12 cellular contexts compared by ENCODE assay signal in genomic region chr9:110081395-110081794, GRCh38.
DNase-seq lines count a peak whose midpoint lies in the region; ATAC-seq and TF ChIP-seq lines count a peak whose summit lies in the region.
"Had no signal": no experiment of that assay in that cellular context is flagged by ENCODE, and none has a peak within 500 bp of the region (broad histone marks: within the 10 kb centered on the region; RNA-seq: fewer than 3 reads in every experiment).

No MANE protein-coding gene starts in this region.

- H3K4me2 ChIP-seq in GM23338 (no peak overlapping the region), skeletal muscle satellite cell (ENCODE audit: low read length) (no peak overlapping the region)
- H3K4me2 ChIP-seq: neural progenitor cell had no signal

- no peak overlapping the region for H3K4me3 ChIP-seq in GM23338
- peak overlapping the region; percentile 27 for H3K4me3 ChIP-seq in left ventricle myocardium inferior
- H3K4me3 ChIP-seq in skeletal muscle satellite cell (ENCODE audit: low read length), result no peak overlapping the region
- H3K4me3 ChIP-seq: neural progenitor cell had no signal

- H3K27ac Mint-ChIP-seq in GM23338, result peak overlapping the region; percentile 76
- H3K27ac Mint-ChIP-seq in activated T-helper 1 cell treated with anti-CD3 and anti-CD28 coated beads, Interleukin-12 subunit alpha, Interleukin-12 subunit beta, Interleukin-2, Interleukin-4 antibody, amounts not matched to agents 30 ng/mL and 10 ng/mL and 1 ng/mL, durations not matched to agents 14 hours and 24 hours and 36 hours, result peak overlapping the region; percentile 55
- H3K27ac Mint-ChIP-seq: neural progenitor cell had no signal

- H3K36me3 ChIP-seq in GM23338 (ENCODE audit: insufficient read depth), result no peaks in the 10 kb centered on the region
- H3K36me3 ChIP-seq in left ventricle myocardium inferior, result no peaks in the 10 kb centered on the region
- peaks cover 6% of the 10 kb centered on the region for H3K36me3 ChIP-seq in skeletal muscle satellite cell (ENCODE audit: insufficient read depth, low read length)
- H3K36me3 ChIP-seq: neural progenitor cell had no signal

- H3K79me2 ChIP-seq in GM23338 (replicated peaks; ENCODE audit: insufficient read depth), result peaks cover 94% of the 10 kb centered on the region

- H3K27ac ChIP-seq in GM23338 (ENCODE audit: low read depth) (0 out of 2 replicates have a peak overlapping the region, but pooled peaks have one; percentile 22), left ventricle myocardium inferior (replicated peaks) (peak overlapping the region; percentile 88)
- H3K27ac ChIP-seq: epithelial cell of prostate, neural progenitor cell had no signal

- no peaks in the 10 kb centered on the region; the same call in 1 of the 3 replicates for H3K9me3 Mint-ChIP-seq in GM23338
- no peaks in the 10 kb centered on the region for H3K9me3 Mint-ChIP-seq in activated T-helper 1 cell treated with anti-CD3 and anti-CD28 coated beads, Interleukin-12 subunit alpha, Interleukin-12 subunit beta, Interleukin-2, Interleukin-4 antibody, amounts not matched to agents 30 ng/mL and 10 ng/mL and 1 ng/mL, durations not matched to agents 14 hours and 24 hours and 36 hours

- no peak overlapping the region for H2AFZ ChIP-seq in GM23338
- H2AFZ ChIP-seq: neural progenitor cell had no signal

- DNase-seq in GM23338 (ENCODE audit: low spot score) (no peak), left ventricle myocardium inferior (no peak), GM20000 (ENCODE audit: low spot score) (no peak), retina (no peak)
- no peak for DNase-seq in activated T-helper 1 cell treated with anti-CD3 and anti-CD28 coated beads, Interleukin-12 subunit alpha, Interleukin-12 subunit beta, Interleukin-2, Interleukin-4 antibody, amounts not matched to agents 30 ng/mL and 10 ng/mL and 1 ng/mL, durations not matched to agents 14 hours and 24 hours and 36 hours (ENCODE audit: low spot score)
- DNase-seq: activated T-cell treated with anti-CD3 and anti-CD28 coated beads, Interleukin-2, amount 50 U/mL, for 1 hour; NCI-H1694 had no signal

- TF ChIP-seq CTCF in GM23338 (conservative IDR thresholded peaks at IDR 0.05; ENCODE audit: low read depth in 2 of 2), result no peak
- TF ChIP-seq CTCF in left ventricle myocardium inferior (IDR thresholded peaks at IDR 0.05; ENCODE audit: borderline replicate concordance), result no peak
- no peak for TF ChIP-seq CTCF in GM20000 (IDR thresholded peaks at IDR 0.05; ENCODE audit: extremely low read depth, missing control alignments)

- no peaks in the 10 kb centered on the region for H3K27me3 ChIP-seq in GM23338 (ENCODE audit: insufficient read depth)
- H3K27me3 ChIP-seq in left ventricle myocardium inferior (ENCODE audit: low read depth), result no peaks in the 10 kb centered on the region
- H3K27me3 ChIP-seq in skeletal muscle satellite cell (ENCODE audit: control insufficient read depth, insufficient read depth, low read length), result no peaks in the 10 kb centered on the region
- H3K27me3 ChIP-seq: neural progenitor cell had no signal

- H3K9ac ChIP-seq in skeletal muscle satellite cell (ENCODE audit: low read depth, low read length), result peak overlapping the region; percentile 10
- H3K9ac ChIP-seq: neural progenitor cell had no signal

- peaks cover 7% of the 10 kb centered on the region for H4K20me1 ChIP-seq in GM23338 (replicated peaks; ENCODE audit: insufficient read depth)

- peaks cover 2% of the 10 kb centered on the region for H3K27me3 Mint-ChIP-seq in GM23338 (ENCODE audit: insufficient read depth, low read depth, poor library complexity)
- no peaks in the 10 kb centered on the region for H3K27me3 Mint-ChIP-seq in activated T-helper 1 cell treated with anti-CD3 and anti-CD28 coated beads, Interleukin-12 subunit alpha, Interleukin-12 subunit beta, Interleukin-2, Interleukin-4 antibody, amounts not matched to agents 30 ng/mL and 10 ng/mL and 1 ng/mL, durations not matched to agents 14 hours and 24 hours and 36 hours (ENCODE audit: insufficient read depth)

- peaks cover 7% of the 10 kb centered on the region for H3K9me2 ChIP-seq in GM23338 (ENCODE audit: insufficient read depth)

- H3K4me1 ChIP-seq in GM23338 (ENCODE audit: insufficient read depth) (peaks cover 4% of the 10 kb centered on the region), left ventricle myocardium inferior (peaks cover 88% of the 10 kb centered on the region), skeletal muscle satellite cell (ENCODE audit: control insufficient read depth, insufficient read depth, low read length) (peaks cover 34% of the 10 kb centered on the region)
- H3K4me1 ChIP-seq: neural progenitor cell had no signal

- H3K9me3 ChIP-seq in left ventricle myocardium inferior (replicated peaks) (no peaks in the 10 kb centered on the region), skeletal muscle satellite cell (replicated peaks; ENCODE audit: low read length) (no peaks in the 10 kb centered on the region)

- peak; percentile 45 for ATAC-seq in GM23338
- ATAC-seq in HG03135 (IDR thresholded peaks at IDR 0.05; ENCODE audit: unreplicated experiment), result no peak
- ATAC-seq in GM21390 (IDR thresholded peaks at IDR 0.05; ENCODE audit: unreplicated experiment), result no peak

- no peaks in the 10 kb centered on the region; the same call in 1 of the 3 replicates for H3K36me3 Mint-ChIP-seq in GM23338 (ENCODE audit: low read depth)
- peaks cover 25% of the 10 kb centered on the region for H3K36me3 Mint-ChIP-seq in activated T-helper 1 cell treated with anti-CD3 and anti-CD28 coated beads, Interleukin-12 subunit alpha, Interleukin-12 subunit beta, Interleukin-2, Interleukin-4 antibody, amounts not matched to agents 30 ng/mL and 10 ng/mL and 1 ng/mL, durations not matched to agents 14 hours and 24 hours and 36 hours (ENCODE audit: low read depth)

- H3K4me3 Mint-ChIP-seq in GM23338, result no peak overlapping the region
- peak overlapping the region; percentile 52 for H3K4me3 Mint-ChIP-seq in activated T-helper 1 cell treated with anti-CD3 and anti-CD28 coated beads, Interleukin-12 subunit alpha, Interleukin-12 subunit beta, Interleukin-2, Interleukin-4 antibody, amounts not matched to agents 30 ng/mL and 10 ng/mL and 1 ng/mL, durations not matched to agents 14 hours and 24 hours and 36 hours
- H3K4me3 Mint-ChIP-seq: neural progenitor cell had no signal

- intact Hi-C loops in activated T-helper 1 cell treated with anti-CD3 and anti-CD28 coated beads, Interleukin-12 subunit alpha, Interleukin-12 subunit beta, Interleukin-2, Interleukin-4 antibody, amounts not matched to agents 30 ng/mL and 10 ng/mL and 1 ng/mL, durations not matched to agents 14 hours and 24 hours and 36 hours (cut with micrococcal nuclease), result no loop called here
- intact Hi-C loops in left ventricle myocardium inferior (cut with micrococcal nuclease), result no loop called here

- H3F3A ChIP-seq in GM23338 (replicated peaks; ENCODE audit: low read depth), result no peaks in the 10 kb centered on the region

- H3K4me1 Mint-ChIP-seq in GM23338, result peaks cover 20% of the 10 kb centered on the region
- H3K4me1 Mint-ChIP-seq in activated T-helper 1 cell treated with anti-CD3 and anti-CD28 coated beads, Interleukin-12 subunit alpha, Interleukin-12 subunit beta, Interleukin-2, Interleukin-4 antibody, amounts not matched to agents 30 ng/mL and 10 ng/mL and 1 ng/mL, durations not matched to agents 14 hours and 24 hours and 36 hours (ENCODE audit: low read depth), result peaks cover 45% of the 10 kb centered on the region

TF ChIP-seq in GM23338, 12 proteins besides CTCF, POLR2A, EP300 and RAD21 (continues in another document):
- TF ChIP-seq ZNF114 (CRISPR knock-in tag; IDR thresholded peaks at IDR 0.05) (no peak), STAT1 (IDR thresholded peaks at IDR 0.05; ENCODE audit: unreplicated experiment) (no peak)
- TF ChIP-seq, protein P1, sequence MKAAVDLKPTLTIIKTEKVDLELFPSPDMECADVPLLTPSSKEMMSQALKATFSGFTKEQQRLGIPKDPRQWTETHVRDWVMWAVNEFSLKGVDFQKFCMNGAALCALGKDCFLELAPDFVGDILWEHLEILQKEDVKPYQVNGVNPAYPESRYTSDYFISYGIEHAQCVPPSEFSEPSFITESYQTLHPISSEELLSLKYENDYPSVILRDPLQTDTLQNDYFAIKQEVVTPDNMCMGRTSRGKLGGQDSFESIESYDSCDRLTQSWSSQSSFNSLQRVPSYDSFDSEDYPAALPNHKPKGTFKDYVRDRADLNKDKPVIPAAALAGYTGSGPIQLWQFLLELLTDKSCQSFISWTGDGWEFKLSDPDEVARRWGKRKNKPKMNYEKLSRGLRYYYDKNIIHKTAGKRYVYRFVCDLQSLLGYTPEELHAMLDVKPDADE (IDR thresholded peaks at IDR 0.05), result no peak
